Comparison of ENCODE assay signal across 18 cellular contexts in genomic region chr2:154707994-154708393, GRCh38.
"Had no signal": no experiment of that assay in that cellular context is flagged by ENCODE, and none has a peak within 500 bp of the region (broad histone marks: within the 10 kb centered on the region; RNA-seq: fewer than 3 reads in every experiment).

No MANE protein-coding gene starts in this region.

- ATAC-seq: gastrocnemius medialis; psoas muscle; right lobe of liver; stimulated activated memory B cell treated with anti-CD40 and anti-IgM and Interleukin-4, amounts not matched to agents 10 μg/mL and 1 μg/mL and 100 μg/mL, for 72 hours had no signal

- H2AFZ ChIP-seq: parathyroid adenoma had no signal

- H3K27me3 ChIP-seq: esophagus muscularis mucosa, gastrocnemius medialis, right lobe of liver, tibial artery, upper lobe of left lung, uterus had no signal

- H3K9me3 ChIP-seq: esophagus muscularis mucosa, gastrocnemius medialis, psoas muscle, right lobe of liver, tibial artery, upper lobe of left lung, uterus had no signal

- H3K36me3 ChIP-seq: esophagus muscularis mucosa, gastrocnemius medialis, right lobe of liver, tibial artery, upper lobe of left lung, uterus had no signal

- H3K4me1 ChIP-seq: gastrocnemius medialis, parathyroid adenoma, psoas muscle, upper lobe of left lung, uterus had no signal

- H3K4me3 ChIP-seq: esophagus muscularis mucosa, gastrocnemius medialis, psoas muscle, right lobe of liver, tibial artery, upper lobe of left lung, uterus had no signal

- H3K27ac ChIP-seq: epithelial cell of prostate, esophagus muscularis mucosa, gastrocnemius medialis, parathyroid adenoma, psoas muscle, right lobe of liver, upper lobe of left lung, uterus had no signal

- H3K9ac ChIP-seq: parathyroid adenoma had no signal

- H3K79me2 ChIP-seq: parathyroid adenoma had no signal

- DNase-seq: cortex of kidney; effector memory CD4-positive, alpha-beta T cell; gastrocnemius medialis; kidney; mesendoderm; naive B cell; psoas muscle; retina; right lobe of liver; stimulated activated CD4-positive, alpha-beta T cell treated with anti-CD3 and anti-CD28 coated beads, Interleukin-1b, Interleukin-23, amount 100 ng/mL, for 48 hours; stimulated activated CD4-positive, alpha-beta T cell treated with anti-CD3 and anti-CD28 coated beads, Interleukin-4, amount 100 ng/mL, for 24 hours; tibial artery; upper lobe of left lung; uterus had no signal
